ENCODE assay signal across 8 cellular contexts in the genomic region with DNA sequence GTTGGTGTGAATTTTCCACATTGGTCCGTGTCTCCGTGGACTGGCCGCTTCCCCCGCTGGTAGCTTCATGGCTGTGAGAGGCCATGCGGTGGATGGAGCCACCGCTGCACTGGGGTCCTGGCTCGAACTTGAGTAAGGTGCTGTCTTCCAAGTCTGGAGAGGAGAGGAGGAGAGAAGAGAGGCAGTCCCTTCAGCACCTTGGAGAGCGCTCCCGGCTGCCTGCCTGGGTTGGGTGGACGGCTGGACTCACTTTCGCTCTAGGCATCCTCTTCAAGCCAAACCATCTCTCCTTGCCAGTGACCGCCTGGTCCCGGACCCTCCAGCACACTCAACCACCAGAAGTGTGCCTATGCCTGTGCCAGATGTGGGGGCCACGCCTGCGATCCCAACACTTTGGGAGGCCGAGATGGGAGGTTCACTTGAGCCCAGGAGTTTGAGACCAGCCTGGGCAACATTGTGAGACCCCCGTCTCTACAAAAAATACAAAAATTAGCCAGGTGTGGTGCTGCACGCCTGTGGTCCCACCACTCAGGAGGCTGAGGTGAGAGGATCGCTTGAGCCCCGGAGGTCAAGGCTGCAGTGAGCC. TPM values are rescaled to one million over a fixed set of nuclear protein-coding genes. Genes with fewer than 3 reads are reported as not detected.
A peak's percentile ranks its signal among the peaks of the same experiment; 100 is the strongest.
DNase-seq lines count a peak whose midpoint lies in the region; ATAC-seq and TF ChIP-seq lines count a peak whose summit lies in the region.

No MANE protein-coding gene starts in this region.

- no peak overlapping the region for H3K27ac ChIP-seq in CD8-positive, alpha-beta memory T cell (ENCODE audit: low read depth, low read length)
- H3K27ac ChIP-seq in left ventricle myocardium inferior (replicated peaks): no peak overlapping the region

- H3K36me3 ChIP-seq in CD8-positive, alpha-beta memory T cell (ENCODE audit: insufficient read depth, low read length): no peaks in the 10 kb centered on the region
- no peaks in the 10 kb centered on the region for H3K36me3 ChIP-seq in left ventricle myocardium inferior

- peaks cover 0 to 6% (median 4%) of the 10 kb centered on the region in 3 donors for H3K4me1 Mint-ChIP-seq in CD8-positive, alpha-beta memory T cell
- peaks cover 5% of the 10 kb centered on the region for H3K4me1 Mint-ChIP-seq in activated T-cell treated with anti-CD3 and anti-CD28 coated beads, Interleukin-2, amount 50 U/mL, for 4 hours (ENCODE audit: low read depth)

- H3K27ac Mint-ChIP-seq in CD8-positive, alpha-beta memory T cell: no peak overlapping the region

- peaks cover 0 to 6% (median 0%) of the 10 kb centered on the region in 3 donors for H3K36me3 Mint-ChIP-seq in CD8-positive, alpha-beta memory T cell
- no peaks in the 10 kb centered on the region for H3K36me3 Mint-ChIP-seq in activated T-cell treated with anti-CD3 and anti-CD28 coated beads, Interleukin-2, amount 50 U/mL, for 4 hours (ENCODE audit: insufficient read depth)

- H3K27me3 Mint-ChIP-seq in CD8-positive, alpha-beta memory T cell: peaks cover 30 to 46% of the 10 kb centered on the region in 2 donors
- peaks cover 49% of the 10 kb centered on the region for H3K27me3 Mint-ChIP-seq in activated T-cell treated with anti-CD3 and anti-CD28 coated beads, Interleukin-2, amount 50 U/mL, for 4 hours (ENCODE audit: low read depth)

- H3K9me3 ChIP-seq in CD8-positive, alpha-beta memory T cell (ENCODE audit: low read length): no peaks in the 10 kb centered on the region
- H3K9me3 ChIP-seq in left ventricle myocardium inferior (replicated peaks): no peaks in the 10 kb centered on the region

- H3K4me3 ChIP-seq in CD8-positive, alpha-beta memory T cell (ENCODE audit: low read length): no peak overlapping the region
- H3K4me3 ChIP-seq in left ventricle myocardium inferior: no peak overlapping the region

- no peak for ATAC-seq in activated T-cell treated with anti-CD3 and anti-CD28 coated beads, Interleukin-2, amount 50 U/mL, for 4 hours
- ATAC-seq in GM18498 (IDR thresholded peaks at IDR 0.05; ENCODE audit: unreplicated experiment): no peak

- TF ChIP-seq CTCF in left ventricle myocardium inferior (IDR thresholded peaks at IDR 0.05; ENCODE audit: borderline replicate concordance): no peak

- POLR2A ChIA-PET in CD8-positive, alpha-beta memory T cell (lab: Charles Lee): no interaction called here

- H3K4me1 ChIP-seq in CD8-positive, alpha-beta memory T cell (ENCODE audit: insufficient read depth, low read length): no peaks in the 10 kb centered on the region
- no peaks in the 10 kb centered on the region for H3K4me1 ChIP-seq in left ventricle myocardium inferior

- H3K27me3 ChIP-seq in CD8-positive, alpha-beta memory T cell (ENCODE audit: insufficient read depth, low read length, poor library complexity, severe bottlenecking): peaks cover 17% of the 10 kb centered on the region
- peaks cover 89% of the 10 kb centered on the region for H3K27me3 ChIP-seq in left ventricle myocardium inferior (ENCODE audit: low read depth)

- intact Hi-C loops in left ventricle myocardium inferior (cut with micrococcal nuclease): no loop called here

- DNase-seq in CD8-positive, alpha-beta memory T cell: peak in 3 of 5 donors; percentile 18 to 25 (median 22)
- peak; percentile 62 for DNase-seq in M059J (ENCODE audit: low read depth)
- DNase-seq in activated T-cell treated with anti-CD3 and anti-CD28 coated beads, Interleukin-2, amount 50 U/mL, for 4 hours: peak; percentile 29
- peak; percentile 57 for DNase-seq in left ventricle myocardium inferior
- DNase-seq in stimulated activated CD4-positive, alpha-beta T cell treated with anti-CD3 and anti-CD28 coated beads, Interleukin-1b, Interleukin-23, amount 100 ng/mL, for 48 hours: peak; percentile 13
- DNase-seq in NCI-H1436 treated with DMSO at 0.1 percent for 48 hours (lab: John Stamatoyannopoulos, UW): no peak
- DNase-seq in NCI-H1417 (lab: John Stamatoyannopoulos, UW): no peak

- H3K9me3 Mint-ChIP-seq in CD8-positive, alpha-beta memory T cell: peaks cover 0 to 4% (median 0%) of the 10 kb centered on the region in 5 donors
- no peaks in the 10 kb centered on the region for H3K9me3 Mint-ChIP-seq in activated T-cell treated with anti-CD3 and anti-CD28 coated beads, Interleukin-2, amount 50 U/mL, for 4 hours

- H3K4me3 Mint-ChIP-seq in CD8-positive, alpha-beta memory T cell: no peak overlapping the region
- no peak overlapping the region for H3K4me3 Mint-ChIP-seq in activated T-cell treated with anti-CD3 and anti-CD28 coated beads, Interleukin-2, amount 50 U/mL, for 4 hours

- CTCF ChIA-PET in CD8-positive, alpha-beta memory T cell (lab: Charles Lee): no interaction called here

RNA-seq across cellular contexts. Expression of a gene that starts 6.2 kb away (rescaled TPM):
- total RNA-seq in CD8-positive, alpha-beta memory T cell: not detected
- polyA plus RNA-seq in CD8-positive, alpha-beta memory T cell: not detected
- total RNA-seq in M059J (2014; rRNA removed; shearing (Covaris generic)): 0.05 TPM in 1 of 2 replicates, not detected in the other
- not detected for total RNA-seq in activated T-cell treated with anti-CD3 and anti-CD28 coated beads, Interleukin-2, amount 50 U/mL, for 4 hours
- total RNA-seq in left ventricle myocardium inferior: 0.14 TPM

Comparison
In these comparisons a context has a peak if more than half of its experiments do, and no peak if none do; other contexts are left out.
1. DNase-seq: peak in CD8-positive, alpha-beta memory T cell (3 of 5), M059J (single experiment), activated T-cell treated with anti-CD3 and anti-CD28 coated beads, Interleukin-2, amount 50 U/mL, for 4 hours (single experiment), left ventricle myocardium inferior (single experiment) and stimulated activated CD4-positive, alpha-beta T cell treated with anti-CD3 and anti-CD28 coated beads, Interleukin-1b, Interleukin-23, amount 100 ng/mL, for 48 hours (single experiment); none in NCI-H1436 treated with DMSO at 0.1 percent for 48 hours (single experiment) and NCI-H1417 (0 of 3).